ENCODE assay signal across 8 cellular contexts in genomic region chr1:103571289-103571688, GRCh38. TPM values are rescaled to one million over a fixed set of nuclear protein-coding genes. Genes with fewer than 3 reads are reported as not detected.
DNase-seq lines count a peak whose midpoint lies in the region; ATAC-seq and TF ChIP-seq lines count a peak whose summit lies in the region.
"Not testable (repeated sequence)": the region's sequence is repeated elsewhere in the genome, so short reads cannot be mapped to it uniquely, and the experiment has no call there.

Gene AMY2B, plus strand, starts transcription at chr1:103571589. Its CDS starts 14 bp downstream, at chr1:103571603.

- TF ChIP-seq POLR2A in breast epithelium (IDR thresholded peaks at IDR 0.05): not testable (repeated sequence)

- H3K4me3 ChIP-seq in breast epithelium; cardiac muscle cell; left lung; naive thymus-derived CD4-positive, alpha-beta T cell (ENCODE audit: low read length); thoracic aorta; aorta (ENCODE audit: low read length in 2 of 2): not testable (repeated sequence)

- DNase-seq in T-cell; breast epithelium (ENCODE audit: low spot score in 2 of 2); cardiac muscle cell (ENCODE audit: low read depth in 1 of 2, low spot score in 1 of 2); left lung; naive thymus-derived CD4-positive, alpha-beta T cell; renal cortical epithelial cell (ENCODE audit: low read depth); thoracic aorta (ENCODE audit: low spot score); aorta: not testable (repeated sequence)

- H3K36me3 ChIP-seq in breast epithelium; cardiac muscle cell; left lung; thoracic aorta; aorta (ENCODE audit: control insufficient read depth in 1 of 2, insufficient read depth in 2 of 2, low read length in 1 of 2): not testable (repeated sequence)
- H3K36me3 ChIP-seq in naive thymus-derived CD4-positive, alpha-beta T cell (ENCODE audit: control insufficient read depth in 2 of 3, insufficient read depth in 3 of 3, low read length in 3 of 3): peaks cover 0 to 11% (median 0%) of the 10 kb centered on the region in 3 experiments

- peaks cover 55% of the 10 kb centered on the region for H3K36me3 Mint-ChIP-seq in T-cell
- peaks cover 3 to 56% (median 40%) of the 10 kb centered on the region in 5 donors for H3K36me3 Mint-ChIP-seq in naive thymus-derived CD4-positive, alpha-beta T cell

- H3K4me1 Mint-ChIP-seq in T-cell; naive thymus-derived CD4-positive, alpha-beta T cell: not testable (repeated sequence)

- H3K4me3 Mint-ChIP-seq in T-cell; naive thymus-derived CD4-positive, alpha-beta T cell: not testable (repeated sequence)

- not testable (repeated sequence) for H3K9me3 Mint-ChIP-seq in T-cell; naive thymus-derived CD4-positive, alpha-beta T cell

- POLR2A ChIA-PET in T-cell (lab: Charles Lee); naive thymus-derived CD4-positive, alpha-beta T cell (lab: Charles Lee): not testable (repeated sequence)

- not testable (repeated sequence) for ATAC-seq in T-cell (replicated peaks in 1 of 4); left lung; naive thymus-derived CD4-positive, alpha-beta T cell; thoracic aorta (ENCODE audit: insufficient number of reproducible peaks, low FRiP score, low read depth); aorta (ENCODE audit: low FRiP score)

- not testable (repeated sequence) for H3K9me3 ChIP-seq in breast epithelium; cardiac muscle cell (ENCODE audit: low read depth); left lung; naive thymus-derived CD4-positive, alpha-beta T cell (ENCODE audit: control insufficient read depth in 2 of 3, low read length in 3 of 3); thoracic aorta; aorta (ENCODE audit: control insufficient read depth, low read length)

- not testable (repeated sequence) for H3K4me1 ChIP-seq in breast epithelium; cardiac muscle cell (ENCODE audit: low read depth); left lung; naive thymus-derived CD4-positive, alpha-beta T cell (ENCODE audit: control insufficient read depth in 2 of 2, insufficient read depth in 2 of 2, low read length in 2 of 2); thoracic aorta (ENCODE audit: control insufficient read depth in 1 of 2, low read depth in 2 of 2); aorta (ENCODE audit: control insufficient read depth in 1 of 2, insufficient read depth in 2 of 2, low read length in 2 of 2)

- H3K27ac ChIP-seq in breast epithelium; cardiac muscle cell; left lung; naive thymus-derived CD4-positive, alpha-beta T cell (ENCODE audit: low read depth, low read length); thoracic aorta; aorta (ENCODE audit: low read depth in 1 of 2, low read length in 2 of 2): not testable (repeated sequence)

- intact Hi-C loops in breast epithelium (cut with DNase I; ENCODE audit: low total_unique reads); left lung (cut with DNase I); naive thymus-derived CD4-positive, alpha-beta T cell (cut with micrococcal nuclease); aorta (cut with DNase I): not testable (repeated sequence)

- H3K27me3 ChIP-seq in breast epithelium; cardiac muscle cell; left lung; naive thymus-derived CD4-positive, alpha-beta T cell (ENCODE audit: control insufficient read depth in 2 of 2, insufficient read depth in 2 of 2, low read length in 2 of 2); thoracic aorta (replicated peaks; ENCODE audit: insufficient read depth); aorta (ENCODE audit: control insufficient read depth in 1 of 2, insufficient read depth in 2 of 2, low read length in 1 of 2): not testable (repeated sequence)

- 85 to 87% methylated on average over 1 to 2 of the region's 2 CpGs for WGBS in aorta, 2 donors

- TF ChIP-seq CTCF in breast epithelium (IDR thresholded peaks at IDR 0.05); cardiac muscle cell (IDR thresholded peaks at IDR 0.05; ENCODE audit: low read depth, low read length); left lung (IDR thresholded peaks at IDR 0.05); thoracic aorta (IDR thresholded peaks at IDR 0.05): not testable (repeated sequence)

- H3K27ac Mint-ChIP-seq in T-cell; naive thymus-derived CD4-positive, alpha-beta T cell: not testable (repeated sequence)

- CTCF ChIA-PET in T-cell (lab: Charles Lee); naive thymus-derived CD4-positive, alpha-beta T cell (lab: Charles Lee): not testable (repeated sequence)

- H3K27me3 Mint-ChIP-seq in T-cell; naive thymus-derived CD4-positive, alpha-beta T cell: not testable (repeated sequence)

RNA-seq across cellular contexts. Expression of gene AMY2B, which starts in this region (rescaled TPM):
- total RNA-seq in T-cell (10 to 100 TPM; 35.4 to 44.4 (median 42.2) TPM), breast epithelium (10 to 100 TPM; 47.2 to 79.0 (median 54.1) TPM), cardiac muscle cell (19.2 and 50.8 TPM in 2 replicates), left lung (10 to 100 TPM; 10.1 to 14.5 TPM), renal cortical epithelial cell (2.4 and 19.7 TPM in 2 replicates), thoracic aorta (10 to 100 TPM; 16.9 to 17.1 TPM), aorta (10 to 100 TPM; 16.7 to 27.3 TPM)
- polyA plus RNA-seq in cardiac muscle cell (32.9 and 42.9 TPM in 2 replicates), aorta (10 to 100 TPM in 1 of 2 donors, 1 to 10 TPM in 1; 3.5 to 41.1 TPM)
- total RNA-seq in naive thymus-derived CD4-positive, alpha-beta T cell: 10 to 100 TPM; 13.2 to 65.0 (median 43.7) TPM
- 1 to 10 TPM; 1.5 to 1.7 TPM for polyA plus RNA-seq in naive thymus-derived CD4-positive, alpha-beta T cell
